In genomic region chrX:110012818-110013484, GRCh38 we compare ENCODE assay signal across 16 cellular contexts. TPM values are rescaled to one million over a fixed set of nuclear protein-coding genes. Genes with fewer than 3 reads are reported as not detected.
DNase-seq lines count a peak whose midpoint lies in the region; ATAC-seq, FAIRE-seq and TF ChIP-seq lines count a peak whose summit lies in the region.
"Had no signal": no experiment of that assay in that cellular context is flagged by ENCODE, and none has a peak within 500 bp of the region (broad histone marks: within the 10 kb centered on the region; RNA-seq: fewer than 3 reads in every experiment).

No MANE protein-coding gene starts in this region.

- H4K20me1 ChIP-seq in PC-9 (ENCODE audit: insufficient read depth), result no peaks in the 10 kb centered on the region

- H3K27ac ChIP-seq in PC-9, result peak overlapping the region; percentile 4; the same call in 1 of the 2 replicates
- peak overlapping the region; percentile 79 for H3K27ac ChIP-seq in neutrophil
- peak overlapping the region in 1 of 4 donors; percentile 29 for H3K27ac ChIP-seq in esophagus squamous epithelium
- H3K27ac ChIP-seq: cardiac muscle cell, tibial artery had no signal

- no peak for ATAC-seq in GM21515 (IDR thresholded peaks at IDR 0.05; ENCODE audit: unreplicated experiment)

- POLR2A ChIA-PET in PC-9 (lab: Charles Lee; ENCODE audit: unreplicated experiment), result interaction anchor here (0.6 to 0.7 kb wide), 3 partner anchors 13 to 61 kb away, joined by 3 to 4 read pairs (median 3); no protein-coding TSS in a partner anchor

- H3F3A ChIP-seq in PC-9 (ENCODE audit: insufficient read depth, low read depth), result peaks cover 7% of the 10 kb centered on the region; the same call in 1 of the 2 replicates

- H3K79me2 ChIP-seq in PC-9 (ENCODE audit: low read depth), result peaks cover 39% of the 10 kb centered on the region

- peak overlapping the region; percentile 46 for H3K4me2 ChIP-seq in PC-9

- H3K27me3 ChIP-seq in PC-9 (ENCODE audit: insufficient read depth, low read depth), result no peaks in the 10 kb centered on the region
- no peaks in the 10 kb centered on the region for H3K27me3 ChIP-seq in neutrophil
- H3K27me3 ChIP-seq in esophagus squamous epithelium, result no peaks in the 10 kb centered on the region
- H3K27me3 ChIP-seq: cardiac muscle cell, tibial artery had no signal

- H3K4me3 ChIP-seq in PC-9 (no peak overlapping the region), neutrophil (ENCODE audit: low read depth in 1 of 2, low read length in 1 of 2) (no peak overlapping the region), esophagus squamous epithelium (no peak overlapping the region)
- H3K4me3 ChIP-seq: cardiac muscle cell, tibial artery had no signal

- H3K9me3 ChIP-seq in PC-9 (ENCODE audit: insufficient read depth, low read depth), result no peaks in the 10 kb centered on the region
- no peaks in the 10 kb centered on the region for H3K9me3 ChIP-seq in neutrophil
- no peaks in the 10 kb centered on the region for H3K9me3 ChIP-seq in esophagus squamous epithelium
- H3K9me3 ChIP-seq: tibial artery had no signal

- intact Hi-C loops in PC-9 (cut with micrococcal nuclease; ENCODE audit: unreplicated experiment) (no loop called here), esophagus squamous epithelium (cut with DNase I) (no loop called here)

- no peaks in the 10 kb centered on the region for H3K9me2 ChIP-seq in PC-9 (ENCODE audit: insufficient read depth)

- no peak for FAIRE-seq in GM19239 (lab: Jason Lieb, UNC)
- FAIRE-seq: GM12891 had no signal

- CTCF ChIA-PET in PC-9 (lab: Charles Lee), result no interaction called here

- H3K36me3 ChIP-seq in PC-9 (ENCODE audit: low read depth) (peaks cover 9% of the 10 kb centered on the region; the same call in 1 of the 2 replicates), neutrophil (peaks cover 33% of the 10 kb centered on the region), esophagus squamous epithelium (peaks cover 0 to 9% (median 0%) of the 10 kb centered on the region in 3 donors)
- H3K36me3 ChIP-seq: cardiac muscle cell, tibial artery had no signal

- DNase-seq in DMS79 treated with DMSO at 0.1 percent for 48 hours (lab: John Stamatoyannopoulos, UW) (peak; percentile 81), NCI-H1930 (lab: John Stamatoyannopoulos, UW) (peak; percentile 47 to 73), PC-9 (peak; percentile 56 to 58), esophagus squamous epithelium (lab: John Stamatoyannopoulos, UW) (no peak), GM19239 (ENCODE audit: insufficient read length, low spot score) (no peak), medulla oblongata (ENCODE audit: extremely low spot score) (no peak)
- DNase-seq: activated naive CD4-positive, alpha-beta T cell treated with Interleukin-2 at 50 U/mL for 16 hours; head of caudate nucleus; MM.1S; retina; stimulated activated CD4-positive, alpha-beta T cell treated with anti-CD3 and anti-CD28 coated beads, Interleukin-1b, Interleukin-23, amount 100 ng/mL, for 48 hours; tibial artery had no signal

- H3K4me1 ChIP-seq in PC-9 (replicated peaks; ENCODE audit: insufficient read depth), result peaks cover 24% of the 10 kb centered on the region
- H3K4me1 ChIP-seq in neutrophil (ENCODE audit: control insufficient read depth in 1 of 2, insufficient read depth in 1 of 2, low read depth in 1 of 2, low read length in 1 of 2), result peaks cover 6 to 30% of the 10 kb centered on the region in 2 experiments
- H3K4me1 ChIP-seq in esophagus squamous epithelium, result peaks cover 0 to 16% (median 0%) of the 10 kb centered on the region in 3 donors

- H2AFZ ChIP-seq in PC-9, result no peak overlapping the region

- TF ChIP-seq POLR2A in esophagus squamous epithelium (IDR thresholded peaks at IDR 0.05), result no peak

- no TSS peak for BruUV-seq in PC-9 (replicated peaks; lab: Mats Ljungman, UMichigan)

- WGBS in esophagus squamous epithelium, 2 donors, result 60% methylated on average over 3 of the region's 3 CpGs; no CpG with 5 or more reads in 1 of the 2 donors

- no peak for TF ChIP-seq CTCF in PC-9 (conservative IDR thresholded peaks at IDR 0.05)
- no peak for TF ChIP-seq CTCF in neutrophil (IDR thresholded peaks at IDR 0.05)
- no peak for TF ChIP-seq CTCF in esophagus squamous epithelium (IDR thresholded peaks at IDR 0.05)

RNA-seq across cellular contexts. Expression of gene TMEM164, which starts 10.0 kb away (rescaled TPM):
- total RNA-seq in PC-9 (2021), result 44.5 and 53.1 TPM in 2 replicates
- 10 to 100 TPM; 18.5 to 27.3 (median 23.6) TPM for total RNA-seq in esophagus squamous epithelium

Comparison
In these comparisons a context has a peak if more than half of its experiments do, and no peak if none do; other contexts are left out.
1. DNase-seq: peak in DMS79 treated with DMSO at 0.1 percent for 48 hours (single experiment), NCI-H1930 (2 of 2) and PC-9 (2 of 2); none in esophagus squamous epithelium (single experiment), GM19239 (single experiment) and medulla oblongata (single experiment).